ENCODE assay signal across 17 cellular contexts in the genomic region with DNA sequence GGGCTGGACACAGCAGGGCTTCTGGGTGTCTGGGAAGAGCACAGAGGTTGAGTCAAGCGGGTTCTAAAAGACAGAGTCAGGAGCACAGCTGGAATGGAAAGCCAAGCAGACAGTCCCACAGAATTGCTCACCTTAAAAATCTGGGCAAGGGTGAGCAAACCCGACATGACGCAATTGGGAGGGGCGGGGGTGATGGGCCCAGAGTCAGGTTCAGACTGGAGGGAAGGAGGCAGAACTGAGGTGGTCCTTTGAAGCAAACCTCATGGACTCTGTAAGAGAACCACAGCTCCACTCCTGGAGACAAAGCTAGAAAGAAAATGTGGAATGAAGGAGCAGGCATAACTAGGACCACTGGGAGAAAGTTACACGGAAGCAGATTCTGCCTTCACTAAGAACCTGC. TPM values are rescaled to one million over a fixed set of nuclear protein-coding genes. Genes with fewer than 3 reads are reported as not detected.
DNase-seq lines count a peak whose midpoint lies in the region; ATAC-seq and TF ChIP-seq lines count a peak whose summit lies in the region.
"Had no signal": no experiment of that assay in that cellular context is flagged by ENCODE, and none has a peak within 500 bp of the region (broad histone marks: within the 10 kb centered on the region; RNA-seq: fewer than 3 reads in every experiment).

No MANE protein-coding gene starts in this region.

- peak overlapping the region; percentile 42 for H3K27ac Mint-ChIP-seq in central memory CD8-positive, alpha-beta T cell (ENCODE audit: low read depth)
- H3K27ac Mint-ChIP-seq in activated CD4-positive, alpha-beta T cell treated with anti-CD3 and anti-CD28 coated beads, Interleukin-2, amount 10 ng/mL, durations not matched to agents 24 days and 14 days: no peak overlapping the region
- H3K27ac Mint-ChIP-seq: B cell; CD4-positive, alpha-beta T cell; CD8-positive, alpha-beta T cell had no signal

- no peak for ATAC-seq in central memory CD8-positive, alpha-beta T cell (replicated peaks; ENCODE audit: extremely low read depth, poor library complexity, severe bottlenecking)
- ATAC-seq: A549; CD8-positive, alpha-beta T cell had no signal

- no peaks in the 10 kb centered on the region for H3K4me1 Mint-ChIP-seq in central memory CD8-positive, alpha-beta T cell
- no peaks in the 10 kb centered on the region for H3K4me1 Mint-ChIP-seq in activated CD4-positive, alpha-beta T cell treated with anti-CD3 and anti-CD28 coated beads, Interleukin-2, amount 10 ng/mL, durations not matched to agents 24 days and 14 days
- H3K4me1 Mint-ChIP-seq: B cell had no signal

- no peaks in the 10 kb centered on the region for H3K4me1 ChIP-seq in esophagus muscularis mucosa
- H3K4me1 ChIP-seq: A549; BLaER1 treated with 17β-estradiol and CSF1 and Interleukin-3, amounts not matched to agents 10 nM and 100 nM; Caco-2 had no signal

- H3K36me3 Mint-ChIP-seq in central memory CD8-positive, alpha-beta T cell (ENCODE audit: insufficient read depth): no peaks in the 10 kb centered on the region
- no peaks in the 10 kb centered on the region for H3K36me3 Mint-ChIP-seq in activated CD4-positive, alpha-beta T cell treated with anti-CD3 and anti-CD28 coated beads, Interleukin-2, amount 10 ng/mL, durations not matched to agents 24 days and 14 days (ENCODE audit: low read depth)
- H3K36me3 Mint-ChIP-seq: CD8-positive, alpha-beta T cell had no signal

- no peak overlapping the region for H3K4me3 ChIP-seq in esophagus muscularis mucosa
- H3K4me3 ChIP-seq: A549; BLaER1 treated with 17β-estradiol and CSF1 and Interleukin-3, amounts not matched to agents 10 nM and 100 nM had no signal

- peaks cover 38% of the 10 kb centered on the region for H3K27me3 Mint-ChIP-seq in central memory CD8-positive, alpha-beta T cell
- peaks cover 2% of the 10 kb centered on the region for H3K27me3 Mint-ChIP-seq in activated CD4-positive, alpha-beta T cell treated with anti-CD3 and anti-CD28 coated beads, Interleukin-2, amount 10 ng/mL, durations not matched to agents 24 days and 14 days
- H3K27me3 Mint-ChIP-seq: CD4-positive, alpha-beta T cell had no signal

- no peak overlapping the region for H3K27ac ChIP-seq in esophagus muscularis mucosa (replicated peaks in 1 of 4)
- H3K27ac ChIP-seq: A549; BLaER1 treated with 17β-estradiol and CSF1 and Interleukin-3, amounts not matched to agents 10 nM and 100 nM; C4-2B had no signal

- 90% methylated on average over 5 of the region's 5 CpGs for WGBS in esophagus muscularis mucosa

- TF ChIP-seq POLR2A in esophagus muscularis mucosa (IDR thresholded peaks at IDR 0.05; ENCODE audit: low read depth): no peak

- H3K9me3 Mint-ChIP-seq in central memory CD8-positive, alpha-beta T cell: no peaks in the 10 kb centered on the region
- H3K9me3 Mint-ChIP-seq in activated CD4-positive, alpha-beta T cell treated with anti-CD3 and anti-CD28 coated beads, Interleukin-2, amount 10 ng/mL, durations not matched to agents 24 days and 14 days: no peaks in the 10 kb centered on the region
- H3K9me3 Mint-ChIP-seq: CD4-positive, alpha-beta T cell; CD8-positive, alpha-beta T cell had no signal

- no peaks in the 10 kb centered on the region for H3K9me3 ChIP-seq in esophagus muscularis mucosa
- H3K9me3 ChIP-seq: A549; BLaER1 treated with 17β-estradiol and CSF1 and Interleukin-3, amounts not matched to agents 10 nM and 100 nM; Caco-2 had no signal

- no peak for TF ChIP-seq EP300 in esophagus muscularis mucosa (IDR thresholded peaks at IDR 0.05)

- no peaks in the 10 kb centered on the region for H3K36me3 ChIP-seq in esophagus muscularis mucosa
- H3K36me3 ChIP-seq: BLaER1 treated with 17β-estradiol and CSF1 and Interleukin-3, amounts not matched to agents 10 nM and 100 nM had no signal

- H3K27me3 ChIP-seq in esophagus muscularis mucosa: no peaks in the 10 kb centered on the region
- H3K27me3 ChIP-seq: BLaER1 treated with 17β-estradiol and CSF1 and Interleukin-3, amounts not matched to agents 10 nM and 100 nM had no signal

- intact Hi-C loops in esophagus muscularis mucosa (cut with DNase I): no loop called here
- intact Hi-C loops in activated CD4-positive, alpha-beta T cell treated with anti-CD3 and anti-CD28 coated beads, Interleukin-2, amount 10 ng/mL, durations not matched to agents 24 days and 14 days (cut with micrococcal nuclease): no loop called here

- DNase-seq in central memory CD8-positive, alpha-beta T cell (ENCODE audit: low spot score in 2 of 2): no peak
- peak; percentile 87 for DNase-seq in esophagus muscularis mucosa (ENCODE audit: extremely low spot score)
- DNase-seq in islet precursor cell: peak; percentile 32
- no peak for DNase-seq in activated CD4-positive, alpha-beta T cell treated with anti-CD3 and anti-CD28 coated beads, Interleukin-2, amount 10 ng/mL, durations not matched to agents 24 days and 14 days
- DNase-seq in NCI-H1436 treated with DMSO at 0.1 percent for 48 hours (lab: John Stamatoyannopoulos, UW): no peak
- DNase-seq: 8988T; AML-193; Caco-2; Calu3; CD4-positive, alpha-beta T cell; CD8-positive, alpha-beta T cell; DMS79 treated with DMSO at 0.1 percent for 48 hours; GF-D8 had no signal

- no peak for TF ChIP-seq CTCF in esophagus muscularis mucosa (IDR thresholded peaks at IDR 0.05)

- no peak overlapping the region for H3K4me3 Mint-ChIP-seq in central memory CD8-positive, alpha-beta T cell
- H3K4me3 Mint-ChIP-seq in activated CD4-positive, alpha-beta T cell treated with anti-CD3 and anti-CD28 coated beads, Interleukin-2, amount 10 ng/mL, durations not matched to agents 24 days and 14 days: no peak overlapping the region
- H3K4me3 Mint-ChIP-seq: B cell; CD4-positive, alpha-beta T cell; CD8-positive, alpha-beta T cell had no signal

RNA-seq across cellular contexts. Expression of a gene that starts 49.0 kb away (rescaled TPM):
- 1 to 10 TPM in 3 of 4 donors, under 1 TPM in 1; 0.50 to 2.0 (median 1.3) TPM for total RNA-seq in esophagus muscularis mucosa
- 1.6 and 1.9 TPM in 2 replicates for total RNA-seq in activated CD4-positive, alpha-beta T cell treated with anti-CD3 and anti-CD28 coated beads, Interleukin-2, amount 10 ng/mL, durations not matched to agents 24 days and 14 days
- total RNA-seq: Caco-2; CD8-positive, alpha-beta T cell had no signal

Comparison
In these comparisons a context has a peak if more than half of its experiments do, and no peak if none do; other contexts are left out.
1. DNase-seq: peak in esophagus muscularis mucosa (single experiment) and islet precursor cell (single experiment); none in central memory CD8-positive, alpha-beta T cell (0 of 2), activated CD4-positive, alpha-beta T cell treated with anti-CD3 and anti-CD28 coated beads, Interleukin-2, amount 10 ng/mL, durations not matched to agents 24 days and 14 days (single experiment) and NCI-H1436 treated with DMSO at 0.1 percent for 48 hours (single experiment).